ENCODE assay signal across 8 cellular contexts in genomic region chr4:25313194-25313895, GRCh38. TPM values are rescaled to one million over a fixed set of nuclear protein-coding genes. Genes with fewer than 3 reads are reported as not detected.
DNase-seq lines count a peak whose midpoint lies in the region; ATAC-seq and TF ChIP-seq lines count a peak whose summit lies in the region.

No MANE protein-coding gene starts in this region.

- no peaks in the 10 kb centered on the region for H3K27me3 ChIP-seq in iPS-20b (ENCODE audit: insufficient read depth, low read length)
- H3K27me3 ChIP-seq in stomach smooth muscle (ENCODE audit: control insufficient read depth in 1 of 2, insufficient read depth in 2 of 2, low read length in 2 of 2): no peaks in the 10 kb centered on the region

- no peaks in the 10 kb centered on the region for H3K9me3 Mint-ChIP-seq in activated CD4-positive, alpha-beta T cell treated with anti-CD3 and anti-CD28 coated beads, Interleukin-2, amount 10 ng/mL, durations not matched to agents 24 days and 14 days
- no peaks in the 10 kb centered on the region for H3K9me3 Mint-ChIP-seq in activated CD8-positive, alpha-beta T cell treated with anti-CD3 and anti-CD28 coated beads for 36 hours

- TF ChIP-seq CTCF in activated CD8-positive, alpha-beta T cell treated with anti-CD3 and anti-CD28 coated beads for 36 hours (IDR thresholded peaks at IDR 0.05): no peak

- peaks cover 13% of the 10 kb centered on the region for H3K4me1 Mint-ChIP-seq in activated CD4-positive, alpha-beta T cell treated with anti-CD3 and anti-CD28 coated beads, Interleukin-2, amount 10 ng/mL, durations not matched to agents 24 days and 14 days
- H3K4me1 Mint-ChIP-seq in activated CD8-positive, alpha-beta T cell treated with anti-CD3 and anti-CD28 coated beads for 36 hours (ENCODE audit: low read depth): peaks cover 33% of the 10 kb centered on the region

- peaks cover 18% of the 10 kb centered on the region for H3K36me3 Mint-ChIP-seq in activated CD4-positive, alpha-beta T cell treated with anti-CD3 and anti-CD28 coated beads, Interleukin-2, amount 10 ng/mL, durations not matched to agents 24 days and 14 days (ENCODE audit: low read depth)
- H3K36me3 Mint-ChIP-seq in activated CD8-positive, alpha-beta T cell treated with anti-CD3 and anti-CD28 coated beads for 36 hours (ENCODE audit: low read depth): peaks cover 17% of the 10 kb centered on the region

- H3K36me3 ChIP-seq in iPS-20b (ENCODE audit: insufficient read depth, low read depth, low read length) (peaks cover 25% of the 10 kb centered on the region), stomach smooth muscle (ENCODE audit: control insufficient read depth in 2 of 2, insufficient read depth in 2 of 2, low read length in 2 of 2) (peaks cover 0 to 5% of the 10 kb centered on the region in 2 donors)

- DNase-seq in activated CD4-positive, alpha-beta T cell treated with anti-CD3 and anti-CD28 coated beads, Interleukin-2, amount 10 ng/mL, durations not matched to agents 24 days and 14 days: no peak
- DNase-seq in activated CD4-positive, alpha-beta T cell treated with anti-CD3 and anti-CD28 coated beads, Interleukin-2, amount 50 U/mL, for 48 hours: no peak
- peak; percentile 17 for DNase-seq in activated CD8-positive, alpha-beta T cell treated with anti-CD3 and anti-CD28 coated beads for 36 hours
- no peak for DNase-seq in NCI-H524 (lab: John Stamatoyannopoulos, UW)
- DNase-seq in activated gamma-delta T cell treated with Interleukin-2 at 50 U/mL for 16 hours: no peak
- no peak for DNase-seq in HuH-7.5 (ENCODE audit: low spot score)

- H3K4me1 ChIP-seq in iPS-20b (ENCODE audit: insufficient read depth, low read length): no peaks in the 10 kb centered on the region; the same call in 1 of the 2 replicates
- H3K4me1 ChIP-seq in stomach smooth muscle (ENCODE audit: control insufficient read depth, insufficient read depth, low read length): peaks cover 6% of the 10 kb centered on the region

- peak overlapping the region; percentile 97 for H3K27ac Mint-ChIP-seq in activated CD4-positive, alpha-beta T cell treated with anti-CD3 and anti-CD28 coated beads, Interleukin-2, amount 10 ng/mL, durations not matched to agents 24 days and 14 days
- peak overlapping the region; percentile 94 for H3K27ac Mint-ChIP-seq in activated CD8-positive, alpha-beta T cell treated with anti-CD3 and anti-CD28 coated beads for 36 hours

- peak overlapping the region; percentile 100 for H3K4me3 Mint-ChIP-seq in activated CD4-positive, alpha-beta T cell treated with anti-CD3 and anti-CD28 coated beads, Interleukin-2, amount 10 ng/mL, durations not matched to agents 24 days and 14 days
- H3K4me3 Mint-ChIP-seq in activated CD8-positive, alpha-beta T cell treated with anti-CD3 and anti-CD28 coated beads for 36 hours: peak overlapping the region; percentile 99

- POLR2A ChIA-PET in activated CD8-positive, alpha-beta T cell treated with anti-CD3 and anti-CD28 coated beads for 36 hours (lab: Charles Lee): interaction anchor here (0.5 to 1.9 kb wide), 8 partner anchors 16 to 151 kb away, joined by 3 to 15 read pairs (median 4); partner anchors contain the start of genes ANAPC4 and PI4K2B

- H3K4me3 ChIP-seq in iPS-20b (ENCODE audit: low read length) (peak overlapping the region; percentile 100), stomach smooth muscle (ENCODE audit: low read length in 2 of 2) (peak overlapping the region; percentile 72 to 93)

- H3K27ac ChIP-seq in iPS-20b (ENCODE audit: low read length): peak overlapping the region; percentile 88
- no peak overlapping the region for H3K27ac ChIP-seq in stomach smooth muscle (ENCODE audit: low read length)

- H3K9ac ChIP-seq in iPS-20b (ENCODE audit: low read depth, low read length) (peak overlapping the region; percentile 98), stomach smooth muscle (ENCODE audit: low read length in 2 of 2) (peak overlapping the region; percentile 71 to 94)

- no peaks in the 10 kb centered on the region for H3K27me3 Mint-ChIP-seq in activated CD4-positive, alpha-beta T cell treated with anti-CD3 and anti-CD28 coated beads, Interleukin-2, amount 10 ng/mL, durations not matched to agents 24 days and 14 days
- H3K27me3 Mint-ChIP-seq in activated CD8-positive, alpha-beta T cell treated with anti-CD3 and anti-CD28 coated beads for 36 hours: no peaks in the 10 kb centered on the region

- intact Hi-C loops in activated CD4-positive, alpha-beta T cell treated with anti-CD3 and anti-CD28 coated beads, Interleukin-2, amount 10 ng/mL, durations not matched to agents 24 days and 14 days (cut with micrococcal nuclease): loop anchor here (1.0 to 2.0 kb wide), 3 partner anchors 8 to 133 kb away; no protein-coding TSS in a partner anchor
- intact Hi-C loops in activated CD8-positive, alpha-beta T cell treated with anti-CD3 and anti-CD28 coated beads for 36 hours (cut with micrococcal nuclease): loop anchor here (2.0 to 10.0 kb wide), 2 partner anchors 63 to 79 kb away; partner anchors contain the start of genes ANAPC4 and PI4K2B

- H3K9me3 ChIP-seq in iPS-20b (ENCODE audit: insufficient read depth, low read depth, low read length) (no peaks in the 10 kb centered on the region), stomach smooth muscle (ENCODE audit: control insufficient read depth in 2 of 2, low read length in 2 of 2) (no peaks in the 10 kb centered on the region)

- ATAC-seq in activated CD8-positive, alpha-beta T cell treated with anti-CD3 and anti-CD28 coated beads for 36 hours: no peak

- CTCF ChIA-PET in activated CD8-positive, alpha-beta T cell treated with anti-CD3 and anti-CD28 coated beads for 36 hours (lab: Charles Lee): interaction anchor here (0.7 to 5.4 kb wide), 36 partner anchors 7 to 626 kb away, joined by 3 to 58 read pairs (median 6); partner anchors contain the start of genes PI4K2B and SEPSECS

RNA-seq across cellular contexts. Expression of gene ZCCHC4, which starts 0.8 kb away (rescaled TPM):
- 15.5 and 15.6 TPM in 2 replicates for total RNA-seq in activated CD4-positive, alpha-beta T cell treated with anti-CD3 and anti-CD28 coated beads, Interleukin-2, amount 10 ng/mL, durations not matched to agents 24 days and 14 days
- total RNA-seq in activated CD8-positive, alpha-beta T cell treated with anti-CD3 and anti-CD28 coated beads for 36 hours: 10 to 100 TPM; 12.0 to 12.8 TPM
